In the genomic region with DNA sequence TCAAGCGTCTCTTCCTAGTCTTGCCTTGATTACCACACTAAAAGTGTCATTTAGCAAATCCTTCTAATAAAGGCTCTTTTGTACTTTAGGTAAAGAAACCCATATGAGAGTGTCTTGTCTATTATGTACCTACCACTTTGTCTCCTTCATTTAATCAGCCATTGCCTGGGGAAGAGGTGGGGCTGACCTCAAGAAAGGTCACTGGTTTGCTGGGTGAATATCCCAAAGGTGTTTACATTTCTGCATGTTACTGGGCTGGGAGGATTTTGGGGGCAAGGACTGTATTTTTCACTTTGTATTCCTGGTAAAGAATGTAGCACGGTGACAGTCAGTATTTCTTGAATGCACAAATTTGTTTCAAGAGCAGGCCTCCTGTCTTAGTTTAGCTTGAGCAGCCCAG, we compare ENCODE assay signal across 1 cellular context.
TF ChIP-seq lines count a peak whose summit lies in the region.

No MANE protein-coding gene starts in this region.

TF ChIP-seq in HepG2, 621 proteins besides CTCF, POLR2A, EP300 and RAD21 (continued from another document):
- TF ChIP-seq, protein P1, sequence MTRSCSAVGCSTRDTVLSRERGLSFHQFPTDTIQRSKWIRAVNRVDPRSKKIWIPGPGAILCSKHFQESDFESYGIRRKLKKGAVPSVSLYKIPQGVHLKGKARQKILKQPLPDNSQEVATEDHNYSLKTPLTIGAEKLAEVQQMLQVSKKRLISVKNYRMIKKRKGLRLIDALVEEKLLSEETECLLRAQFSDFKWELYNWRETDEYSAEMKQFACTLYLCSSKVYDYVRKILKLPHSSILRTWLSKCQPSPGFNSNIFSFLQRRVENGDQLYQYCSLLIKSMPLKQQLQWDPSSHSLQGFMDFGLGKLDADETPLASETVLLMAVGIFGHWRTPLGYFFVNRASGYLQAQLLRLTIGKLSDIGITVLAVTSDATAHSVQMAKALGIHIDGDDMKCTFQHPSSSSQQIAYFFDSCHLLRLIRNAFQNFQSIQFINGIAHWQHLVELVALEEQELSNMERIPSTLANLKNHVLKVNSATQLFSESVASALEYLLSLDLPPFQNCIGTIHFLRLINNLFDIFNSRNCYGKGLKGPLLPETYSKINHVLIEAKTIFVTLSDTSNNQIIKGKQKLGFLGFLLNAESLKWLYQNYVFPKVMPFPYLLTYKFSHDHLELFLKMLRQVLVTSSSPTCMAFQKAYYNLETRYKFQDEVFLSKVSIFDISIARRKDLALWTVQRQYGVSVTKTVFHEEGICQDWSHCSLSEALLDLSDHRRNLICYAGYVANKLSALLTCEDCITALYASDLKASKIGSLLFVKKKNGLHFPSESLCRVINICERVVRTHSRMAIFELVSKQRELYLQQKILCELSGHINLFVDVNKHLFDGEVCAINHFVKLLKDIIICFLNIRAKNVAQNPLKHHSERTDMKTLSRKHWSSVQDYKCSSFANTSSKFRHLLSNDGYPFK (CRISPR knock-in tag; IDR thresholded peaks at IDR 0.05; ENCODE audit: borderline replicate concordance) = no peak
- TF ChIP-seq, protein P2, sequence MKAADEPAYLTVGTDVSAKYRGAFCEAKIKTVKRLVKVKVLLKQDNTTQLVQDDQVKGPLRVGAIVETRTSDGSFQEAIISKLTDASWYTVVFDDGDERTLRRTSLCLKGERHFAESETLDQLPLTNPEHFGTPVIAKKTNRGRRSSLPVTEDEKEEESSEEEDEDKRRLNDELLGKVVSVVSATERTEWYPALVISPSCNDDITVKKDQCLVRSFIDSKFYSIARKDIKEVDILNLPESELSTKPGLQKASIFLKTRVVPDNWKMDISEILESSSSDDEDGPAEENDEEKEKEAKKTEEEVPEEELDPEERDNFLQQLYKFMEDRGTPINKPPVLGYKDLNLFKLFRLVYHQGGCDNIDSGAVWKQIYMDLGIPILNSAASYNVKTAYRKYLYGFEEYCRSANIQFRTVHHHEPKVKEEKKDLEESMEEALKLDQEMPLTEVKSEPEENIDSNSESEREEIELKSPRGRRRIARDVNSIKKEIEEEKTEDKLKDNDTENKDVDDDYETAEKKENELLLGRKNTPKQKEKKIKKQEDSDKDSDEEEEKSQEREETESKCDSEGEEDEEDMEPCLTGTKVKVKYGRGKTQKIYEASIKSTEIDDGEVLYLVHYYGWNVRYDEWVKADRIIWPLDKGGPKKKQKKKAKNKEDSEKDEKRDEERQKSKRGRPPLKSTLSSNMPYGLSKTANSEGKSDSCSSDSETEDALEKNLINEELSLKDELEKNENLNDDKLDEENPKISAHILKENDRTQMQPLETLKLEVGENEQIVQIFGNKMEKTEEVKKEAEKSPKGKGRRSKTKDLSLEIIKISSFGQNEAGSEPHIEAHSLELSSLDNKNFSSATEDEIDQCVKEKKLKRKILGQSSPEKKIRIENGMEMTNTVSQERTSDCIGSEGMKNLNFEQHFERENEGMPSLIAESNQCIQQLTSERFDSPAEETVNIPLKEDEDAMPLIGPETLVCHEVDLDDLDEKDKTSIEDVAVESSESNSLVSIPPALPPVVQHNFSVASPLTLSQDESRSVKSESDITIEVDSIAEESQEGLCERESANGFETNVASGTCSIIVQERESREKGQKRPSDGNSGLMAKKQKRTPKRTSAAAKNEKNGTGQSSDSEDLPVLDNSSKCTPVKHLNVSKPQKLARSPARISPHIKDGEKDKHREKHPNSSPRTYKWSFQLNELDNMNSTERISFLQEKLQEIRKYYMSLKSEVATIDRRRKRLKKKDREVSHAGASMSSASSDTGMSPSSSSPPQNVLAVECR (CRISPR knock-in tag; IDR thresholded peaks at IDR 0.05; ENCODE audit: borderline replicate concordance) = no peak
- TF ChIP-seq ZMYM2 (CRISPR knock-in tag; IDR thresholded peaks at IDR 0.05) (no peak), NR2F6 (IDR thresholded peaks at IDR 0.05) (peak; percentile 87), NR2F6 (CRISPR knock-in tag; IDR thresholded peaks at IDR 0.05) (peak; percentile 70), ZNF232 (CRISPR knock-in tag; IDR thresholded peaks at IDR 0.05; ENCODE audit: borderline replicate concordance) (no peak), ZSCAN12 (CRISPR knock-in tag; IDR thresholded peaks at IDR 0.05) (no peak), RARA (CRISPR knock-in tag; IDR thresholded peaks at IDR 0.05) (peak; percentile 21; the same call in 1 of the 2 replicates), RXRB (CRISPR knock-in tag; IDR thresholded peaks at IDR 0.05; ENCODE audit: borderline replicate concordance) (peak; percentile 61; the same call in 1 of the 2 replicates), POGZ (CRISPR knock-in tag; IDR thresholded peaks at IDR 0.05) (peak; percentile 30; the same call in 1 of the 2 replicates), ZBTB38 (CRISPR knock-in tag; IDR thresholded peaks at IDR 0.05) (no peak), MEIS2 (CRISPR knock-in tag; IDR thresholded peaks at IDR 0.05) (no peak)
- TF ChIP-seq, protein P3, sequence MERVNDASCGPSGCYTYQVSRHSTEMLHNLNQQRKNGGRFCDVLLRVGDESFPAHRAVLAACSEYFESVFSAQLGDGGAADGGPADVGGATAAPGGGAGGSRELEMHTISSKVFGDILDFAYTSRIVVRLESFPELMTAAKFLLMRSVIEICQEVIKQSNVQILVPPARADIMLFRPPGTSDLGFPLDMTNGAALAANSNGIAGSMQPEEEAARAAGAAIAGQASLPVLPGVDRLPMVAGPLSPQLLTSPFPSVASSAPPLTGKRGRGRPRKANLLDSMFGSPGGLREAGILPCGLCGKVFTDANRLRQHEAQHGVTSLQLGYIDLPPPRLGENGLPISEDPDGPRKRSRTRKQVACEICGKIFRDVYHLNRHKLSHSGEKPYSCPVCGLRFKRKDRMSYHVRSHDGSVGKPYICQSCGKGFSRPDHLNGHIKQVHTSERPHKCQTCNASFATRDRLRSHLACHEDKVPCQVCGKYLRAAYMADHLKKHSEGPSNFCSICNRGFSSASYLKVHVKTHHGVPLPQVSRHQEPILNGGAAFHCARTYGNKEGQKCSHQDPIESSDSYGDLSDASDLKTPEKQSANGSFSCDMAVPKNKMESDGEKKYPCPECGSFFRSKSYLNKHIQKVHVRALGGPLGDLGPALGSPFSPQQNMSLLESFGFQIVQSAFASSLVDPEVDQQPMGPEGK (CRISPR knock-in tag; IDR thresholded peaks at IDR 0.05) = peak; percentile 44; the same call in 1 of the 2 replicates
- TF ChIP-seq, protein P4, sequence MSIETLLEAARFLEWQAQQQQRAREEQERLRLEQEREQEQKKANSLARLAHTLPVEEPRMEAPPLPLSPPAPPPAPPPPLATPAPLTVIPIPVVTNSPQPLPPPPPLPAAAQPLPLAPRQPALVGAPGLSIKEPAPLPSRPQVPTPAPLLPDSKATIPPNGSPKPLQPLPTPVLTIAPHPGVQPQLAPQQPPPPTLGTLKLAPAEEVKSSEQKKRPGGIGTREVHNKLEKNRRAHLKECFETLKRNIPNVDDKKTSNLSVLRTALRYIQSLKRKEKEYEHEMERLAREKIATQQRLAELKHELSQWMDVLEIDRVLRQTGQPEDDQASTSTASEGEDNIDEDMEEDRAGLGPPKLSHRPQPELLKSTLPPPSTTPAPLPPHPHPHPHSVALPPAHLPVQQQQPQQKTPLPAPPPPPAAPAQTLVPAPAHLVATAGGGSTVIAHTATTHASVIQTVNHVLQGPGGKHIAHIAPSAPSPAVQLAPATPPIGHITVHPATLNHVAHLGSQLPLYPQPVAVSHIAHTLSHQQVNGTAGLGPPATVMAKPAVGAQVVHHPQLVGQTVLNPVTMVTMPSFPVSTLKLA (IDR thresholded peaks at IDR 0.05) = no peak
- TF ChIP-seq, protein P5, sequence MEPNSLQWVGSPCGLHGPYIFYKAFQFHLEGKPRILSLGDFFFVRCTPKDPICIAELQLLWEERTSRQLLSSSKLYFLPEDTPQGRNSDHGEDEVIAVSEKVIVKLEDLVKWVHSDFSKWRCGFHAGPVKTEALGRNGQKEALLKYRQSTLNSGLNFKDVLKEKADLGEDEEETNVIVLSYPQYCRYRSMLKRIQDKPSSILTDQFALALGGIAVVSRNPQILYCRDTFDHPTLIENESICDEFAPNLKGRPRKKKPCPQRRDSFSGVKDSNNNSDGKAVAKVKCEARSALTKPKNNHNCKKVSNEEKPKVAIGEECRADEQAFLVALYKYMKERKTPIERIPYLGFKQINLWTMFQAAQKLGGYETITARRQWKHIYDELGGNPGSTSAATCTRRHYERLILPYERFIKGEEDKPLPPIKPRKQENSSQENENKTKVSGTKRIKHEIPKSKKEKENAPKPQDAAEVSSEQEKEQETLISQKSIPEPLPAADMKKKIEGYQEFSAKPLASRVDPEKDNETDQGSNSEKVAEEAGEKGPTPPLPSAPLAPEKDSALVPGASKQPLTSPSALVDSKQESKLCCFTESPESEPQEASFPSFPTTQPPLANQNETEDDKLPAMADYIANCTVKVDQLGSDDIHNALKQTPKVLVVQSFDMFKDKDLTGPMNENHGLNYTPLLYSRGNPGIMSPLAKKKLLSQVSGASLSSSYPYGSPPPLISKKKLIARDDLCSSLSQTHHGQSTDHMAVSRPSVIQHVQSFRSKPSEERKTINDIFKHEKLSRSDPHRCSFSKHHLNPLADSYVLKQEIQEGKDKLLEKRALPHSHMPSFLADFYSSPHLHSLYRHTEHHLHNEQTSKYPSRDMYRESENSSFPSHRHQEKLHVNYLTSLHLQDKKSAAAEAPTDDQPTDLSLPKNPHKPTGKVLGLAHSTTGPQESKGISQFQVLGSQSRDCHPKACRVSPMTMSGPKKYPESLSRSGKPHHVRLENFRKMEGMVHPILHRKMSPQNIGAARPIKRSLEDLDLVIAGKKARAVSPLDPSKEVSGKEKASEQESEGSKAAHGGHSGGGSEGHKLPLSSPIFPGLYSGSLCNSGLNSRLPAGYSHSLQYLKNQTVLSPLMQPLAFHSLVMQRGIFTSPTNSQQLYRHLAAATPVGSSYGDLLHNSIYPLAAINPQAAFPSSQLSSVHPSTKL (CRISPR knock-in tag; IDR thresholded peaks at IDR 0.05) = 0 out of 2 replicates have a peak, but pooled peaks have one; percentile 15
- TF ChIP-seq, protein P6, sequence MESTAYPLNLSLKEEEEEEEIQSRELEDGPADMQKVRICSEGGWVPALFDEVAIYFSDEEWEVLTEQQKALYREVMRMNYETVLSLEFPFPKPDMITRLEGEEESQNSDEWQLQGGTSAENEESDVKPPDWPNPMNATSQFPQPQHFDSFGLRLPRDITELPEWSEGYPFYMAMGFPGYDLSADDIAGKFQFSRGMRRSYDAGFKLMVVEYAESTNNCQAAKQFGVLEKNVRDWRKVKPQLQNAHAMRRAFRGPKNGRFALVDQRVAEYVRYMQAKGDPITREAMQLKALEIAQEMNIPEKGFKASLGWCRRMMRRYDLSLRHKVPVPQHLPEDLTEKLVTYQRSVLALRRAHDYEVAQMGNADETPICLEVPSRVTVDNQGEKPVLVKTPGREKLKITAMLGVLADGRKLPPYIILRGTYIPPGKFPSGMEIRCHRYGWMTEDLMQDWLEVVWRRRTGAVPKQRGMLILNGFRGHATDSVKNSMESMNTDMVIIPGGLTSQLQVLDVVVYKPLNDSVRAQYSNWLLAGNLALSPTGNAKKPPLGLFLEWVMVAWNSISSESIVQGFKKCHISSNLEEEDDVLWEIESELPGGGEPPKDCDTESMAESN (CRISPR knock-in tag; conservative IDR thresholded peaks at IDR 0.05) = no peak
